In the genomic region with DNA sequence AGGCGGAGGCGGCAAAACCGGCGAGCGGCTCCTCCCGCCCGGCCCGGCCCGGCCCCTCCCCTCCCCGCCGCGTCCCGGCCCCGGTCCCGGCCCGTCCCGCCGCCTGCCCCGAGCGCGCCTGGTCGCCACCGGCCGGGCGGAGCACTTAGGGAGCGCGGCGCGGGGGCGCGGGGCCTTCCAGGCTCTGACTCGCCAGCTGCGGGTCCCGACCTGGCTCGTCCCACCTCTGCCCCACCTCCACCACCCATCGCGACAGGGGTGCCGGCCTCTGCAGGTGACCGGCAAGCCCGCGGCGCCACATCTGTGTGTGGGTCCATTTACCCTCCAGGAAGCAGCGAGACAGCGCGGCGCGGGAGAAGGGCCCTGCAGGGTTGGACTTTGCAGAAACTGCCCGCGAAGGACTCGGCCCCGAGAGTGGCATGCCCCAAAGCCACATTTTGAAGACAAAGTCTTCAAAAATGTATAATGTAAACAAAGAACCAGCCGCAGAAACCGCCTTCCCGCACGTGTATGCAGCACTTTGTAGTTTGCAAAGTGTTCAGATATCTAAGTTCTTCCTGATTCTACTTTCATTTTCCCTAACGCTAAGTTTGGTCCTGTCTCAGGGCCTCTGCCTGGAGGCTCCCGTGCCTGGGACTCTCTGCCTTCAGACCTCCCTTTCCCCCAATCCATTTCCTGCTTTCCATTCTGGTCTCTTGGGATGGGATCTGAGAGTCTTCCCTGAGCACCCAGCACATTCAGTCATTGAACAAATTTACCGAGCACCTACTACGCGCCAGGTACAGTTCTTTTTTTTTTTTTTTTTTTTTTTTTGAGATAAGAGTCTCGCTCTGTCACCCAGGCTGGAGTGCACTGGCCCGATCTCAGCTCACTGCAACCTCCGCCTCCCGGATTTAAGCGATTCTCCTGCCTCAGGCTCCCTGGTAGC, we compare ENCODE assay signal across 8 cellular contexts. TPM values are rescaled to one million over a fixed set of nuclear protein-coding genes. Genes with fewer than 3 reads are reported as not detected.
DNase-seq lines count a peak whose midpoint lies in the region; ATAC-seq and TF ChIP-seq lines count a peak whose summit lies in the region.

Gene TMCO4 (minus strand): TSS at position 40 of the 928 bp plus-strand sequence. CDS start 19,158 bp downstream, outside the sequence.

- no peaks in the 10 kb centered on the region for H3K9me2 ChIP-seq in OCI-LY1 (ENCODE audit: low read depth, low read length)

- intact Hi-C loops in naive thymus-derived CD4-positive, alpha-beta T cell (cut with micrococcal nuclease) = loop anchor here (1.0 to 5.0 kb wide), 4 partner anchors 38 to 549 kb away; partner anchors contain the start of genes OTUD3 (in 2 of the 2), EMC1 (in 1 of the 2) and MRTO4 (in 1 of the 2)

- H3K4me1 ChIP-seq in OCI-LY1 (ENCODE audit: insufficient read depth, low read length, severe bottlenecking) (peaks cover 21% of the 10 kb centered on the region), fibroblast of lung (ENCODE audit: control insufficient read depth, extremely low read depth, insufficient read depth, low read length) (peaks cover 14% of the 10 kb centered on the region)
- peaks cover 0 to 10% of the 10 kb centered on the region in 2 donors for H3K4me1 ChIP-seq in naive thymus-derived CD4-positive, alpha-beta T cell (ENCODE audit: control insufficient read depth in 2 of 2, insufficient read depth in 2 of 2, low read length in 2 of 2)

- H3K36me3 ChIP-seq in OCI-LY1 (ENCODE audit: insufficient read depth, low read length) (no peaks in the 10 kb centered on the region), fibroblast of lung (ENCODE audit: control insufficient read depth, insufficient read depth, low read length) (no peaks in the 10 kb centered on the region)
- no peaks in the 10 kb centered on the region for H3K36me3 ChIP-seq in naive thymus-derived CD4-positive, alpha-beta T cell (ENCODE audit: control insufficient read depth in 2 of 3, insufficient read depth in 3 of 3, low read length in 3 of 3)

- CTCF ChIA-PET in naive thymus-derived CD4-positive, alpha-beta T cell (lab: Charles Lee) = interaction anchor here (0.7 kb wide), 2 partner anchors 49 to 63 kb away, joined by 3 to 5 read pairs; no protein-coding TSS in a partner anchor

- ATAC-seq in HG02885 (IDR thresholded peaks at IDR 0.05; ENCODE audit: poor library complexity, unreplicated experiment) = peak; percentile 48
- peak; percentile 68 for ATAC-seq in naive thymus-derived CD4-positive, alpha-beta T cell

- H3K27me3 Mint-ChIP-seq in naive thymus-derived CD4-positive, alpha-beta T cell = peaks cover 0 to 8% (median 0%) of the 10 kb centered on the region in 5 donors
- no peaks in the 10 kb centered on the region for H3K27me3 Mint-ChIP-seq in stimulated activated naive CD8-positive, alpha-beta T cell treated with anti-CD3 and anti-CD28 coated beads, Interleukin-15, Interleukin-2, amounts not matched to agents 100 ng/mL and 50 ng/mL, for 24 hours

- TF ChIP-seq CTCF in GM12865 (IDR thresholded peaks at IDR 0.05; ENCODE audit: insufficient read depth, low read depth, low read length, missing control alignments) (no peak), OCI-LY1 (IDR thresholded peaks at IDR 0.05; ENCODE audit: low read length) (no peak), fibroblast of lung (conservative IDR thresholded peaks at IDR 0.05 in 1 of 2, IDR thresholded peaks at IDR 0.05 in 1 of 2; ENCODE audit: low read depth in 1 of 2, low read length in 2 of 2) (no peak)

- H3K27ac ChIP-seq in OCI-LY1 (ENCODE audit: low read depth, low read length, poor library complexity, severe bottlenecking) (peak within 1 kb of the TSS; percentile 51), fibroblast of lung (ENCODE audit: insufficient read depth, low read length) (peak within 1 kb of the TSS; percentile 72)
- peak within 1 kb of the TSS; percentile 66 for H3K27ac ChIP-seq in naive thymus-derived CD4-positive, alpha-beta T cell (ENCODE audit: low read depth, low read length)

- H4K20me1 ChIP-seq in OCI-LY1 (ENCODE audit: insufficient read depth, low read length) = no peaks in the 10 kb centered on the region
- no peaks in the 10 kb centered on the region for H4K20me1 ChIP-seq in fibroblast of lung (ENCODE audit: control insufficient read depth, extremely low read depth, insufficient read depth, low read length)

- peak within 1 kb of the TSS; percentile 88 to 98 (median 93) for H3K4me3 Mint-ChIP-seq in naive thymus-derived CD4-positive, alpha-beta T cell
- H3K4me3 Mint-ChIP-seq in stimulated activated naive CD8-positive, alpha-beta T cell treated with anti-CD3 and anti-CD28 coated beads, Interleukin-15, Interleukin-2, amounts not matched to agents 100 ng/mL and 50 ng/mL, for 24 hours = peak within 1 kb of the TSS; percentile 86

- H3K9me3 Mint-ChIP-seq in naive thymus-derived CD4-positive, alpha-beta T cell = no peaks in the 10 kb centered on the region
- no peaks in the 10 kb centered on the region for H3K9me3 Mint-ChIP-seq in stimulated activated naive CD8-positive, alpha-beta T cell treated with anti-CD3 and anti-CD28 coated beads, Interleukin-15, Interleukin-2, amounts not matched to agents 100 ng/mL and 50 ng/mL, for 24 hours

- H3K4me2 ChIP-seq in OCI-LY1 (ENCODE audit: low read length) (peak within 1 kb of the TSS; percentile 76), fibroblast of lung (ENCODE audit: extremely low read depth, insufficient read depth, low read length) (peak within 1 kb of the TSS; percentile 97)

- H3F3A ChIP-seq in OCI-LY1 (ENCODE audit: insufficient read depth, low read length) = no peaks in the 10 kb centered on the region

- H2AFZ ChIP-seq in OCI-LY1 (ENCODE audit: low read length) (peak within 1 kb of the TSS; percentile 98), fibroblast of lung (ENCODE audit: low read length) (peak within 1 kb of the TSS; percentile 64)

- peaks cover 0 to 9% (median 4%) of the 10 kb centered on the region in 5 donors for H3K36me3 Mint-ChIP-seq in naive thymus-derived CD4-positive, alpha-beta T cell
- H3K36me3 Mint-ChIP-seq in stimulated activated naive CD8-positive, alpha-beta T cell treated with anti-CD3 and anti-CD28 coated beads, Interleukin-15, Interleukin-2, amounts not matched to agents 100 ng/mL and 50 ng/mL, for 24 hours (ENCODE audit: low read depth) = no peaks in the 10 kb centered on the region

- peak within 1 kb of the TSS; percentile 65 for H3K9ac ChIP-seq in OCI-LY1 (ENCODE audit: low read length)
- H3K9ac ChIP-seq in fibroblast of lung (ENCODE audit: insufficient read depth, low read length) = peak within 1 kb of the TSS; percentile 66

- H3K4me1 Mint-ChIP-seq in naive thymus-derived CD4-positive, alpha-beta T cell = peaks cover 5 to 35% (median 33%) of the 10 kb centered on the region in 7 donors
- peaks cover 30% of the 10 kb centered on the region for H3K4me1 Mint-ChIP-seq in stimulated activated naive CD8-positive, alpha-beta T cell treated with anti-CD3 and anti-CD28 coated beads, Interleukin-15, Interleukin-2, amounts not matched to agents 100 ng/mL and 50 ng/mL, for 24 hours (ENCODE audit: low read depth)

- H3K27me3 ChIP-seq in OCI-LY1 (ENCODE audit: insufficient read depth, low read length) (no peaks in the 10 kb centered on the region), fibroblast of lung (ENCODE audit: control insufficient read depth, insufficient read depth, low read length) (no peaks in the 10 kb centered on the region)
- H3K27me3 ChIP-seq in naive thymus-derived CD4-positive, alpha-beta T cell (ENCODE audit: control insufficient read depth in 2 of 2, insufficient read depth in 2 of 2, low read length in 2 of 2) = no peaks in the 10 kb centered on the region

- DNase-seq in GM12865 (ENCODE audit: low read depth) = peak; percentile 72
- peak; percentile 26 for DNase-seq in activated T-helper 1 cell treated with Interleukin-2 at 50 U/mL for 16 hours (ENCODE audit: low read depth)
- DNase-seq in fibroblast of lung (ENCODE audit: low read depth in 2 of 2) = peak; percentile 90 to 91
- DNase-seq in naive thymus-derived CD4-positive, alpha-beta T cell = peak in 8 of 9 donors; percentile 26 to 64 (median 58)
- DNase-seq in NCI-H1436 treated with DMSO at 0.1 percent for 48 hours (lab: John Stamatoyannopoulos, UW) = no peak

- H3K27ac Mint-ChIP-seq in naive thymus-derived CD4-positive, alpha-beta T cell = peak within 1 kb of the TSS; percentile 93 to 99 (median 98)
- peak within 1 kb of the TSS; percentile 95 for H3K27ac Mint-ChIP-seq in stimulated activated naive CD8-positive, alpha-beta T cell treated with anti-CD3 and anti-CD28 coated beads, Interleukin-15, Interleukin-2, amounts not matched to agents 100 ng/mL and 50 ng/mL, for 24 hours

- POLR2A ChIA-PET in naive thymus-derived CD4-positive, alpha-beta T cell (lab: Charles Lee) = interaction anchor here (0.6 kb wide), 1 partner anchor 707 kb away, joined by 4 read pairs; no protein-coding TSS in a partner anchor

- H3K79me2 ChIP-seq in OCI-LY1 (ENCODE audit: insufficient read depth, low read length) (no peaks in the 10 kb centered on the region), fibroblast of lung (ENCODE audit: control insufficient read depth, insufficient read depth, low read length) (peaks cover 2% of the 10 kb centered on the region)

- H3K9me3 ChIP-seq in OCI-LY1 (ENCODE audit: low read length) (no peaks in the 10 kb centered on the region), fibroblast of lung (ENCODE audit: control insufficient read depth, insufficient read depth, low read depth, low read length) (no peaks in the 10 kb centered on the region)
- no peaks in the 10 kb centered on the region for H3K9me3 ChIP-seq in naive thymus-derived CD4-positive, alpha-beta T cell (ENCODE audit: control insufficient read depth in 2 of 3, low read length in 3 of 3)

- peak within 1 kb of the TSS; percentile 68 for H3K4me3 ChIP-seq in GM12865 (ENCODE audit: low read depth, low read length)
- peak within 1 kb of the TSS; percentile 61 for H3K4me3 ChIP-seq in OCI-LY1 (ENCODE audit: low read depth, low read length, poor library complexity, severe bottlenecking)
- H3K4me3 ChIP-seq in fibroblast of lung (replicated peaks in 1 of 4; ENCODE audit: control extremely low read depth in 1 of 4, insufficient read depth in 1 of 4, low read depth in 3 of 4, low read length in 4 of 4) = peak within 1 kb of the TSS; percentile 52 to 70 (median 59)
- H3K4me3 ChIP-seq in naive thymus-derived CD4-positive, alpha-beta T cell (ENCODE audit: low read length) = peak within 1 kb of the TSS; percentile 66

RNA-seq across cellular contexts. Expression of gene TMCO4, which starts in this region (rescaled TPM):
- 22.9 and 24.3 TPM in 2 replicates for total RNA-seq in fibroblast of lung
- 11.9 and 12.5 TPM in 2 replicates for polyA plus RNA-seq in fibroblast of lung
- 14.7 and 16.3 TPM in 2 replicates for polyA plus RNA-seq in fibroblast of lung (2012)
- 20.5 and 24.7 TPM in 2 replicates for polyA minus RNA-seq in fibroblast of lung (ENCODE audit: low replicate concordance)
- total RNA-seq in naive thymus-derived CD4-positive, alpha-beta T cell = 10 to 100 TPM; 16.6 to 28.3 (median 18.2) TPM
- polyA plus RNA-seq in naive thymus-derived CD4-positive, alpha-beta T cell = 10 to 100 TPM in 1 of 2 donors, 1 to 10 TPM in 1; 8.9 to 11.3 TPM
